Comparison of ENCODE assay signal across 9 cellular contexts in the genomic region with DNA sequence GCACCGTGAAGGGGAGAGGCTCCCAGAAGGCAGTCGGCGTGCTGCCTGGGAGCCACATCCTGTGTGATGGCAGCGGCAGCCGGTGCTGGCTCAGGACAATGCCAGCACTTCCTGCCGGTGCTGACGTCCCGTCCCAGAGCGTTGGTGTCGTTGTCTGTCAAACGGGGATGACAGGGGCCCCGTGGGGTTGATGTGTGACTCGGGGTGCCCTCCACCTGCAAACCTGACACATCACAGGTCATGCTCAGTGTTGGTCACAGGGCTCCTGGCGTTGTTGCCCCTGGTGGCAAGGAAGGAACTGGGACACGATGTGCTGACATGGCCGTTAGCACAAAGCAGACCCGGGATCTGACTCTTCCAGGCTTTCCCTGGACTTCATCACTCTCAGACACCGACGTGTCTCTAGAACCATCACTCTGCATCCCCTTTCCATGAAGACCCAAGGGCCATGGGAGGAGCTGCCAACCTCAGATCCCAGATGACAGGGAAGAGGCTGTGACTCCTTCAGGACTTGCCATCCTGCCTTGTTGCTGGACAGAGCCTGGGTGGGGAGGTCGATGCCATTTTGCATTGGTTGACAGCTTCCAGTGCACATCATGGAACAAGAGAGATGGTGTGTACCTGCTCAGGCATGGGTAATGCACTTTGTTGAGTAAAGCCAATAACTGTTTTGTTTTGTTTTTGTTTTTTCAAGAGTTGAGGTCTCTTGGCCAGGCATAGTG. TPM values are rescaled to one million over a fixed set of nuclear protein-coding genes. Genes with fewer than 3 reads are reported as not detected.
A peak's percentile ranks its signal among the peaks of the same experiment; 100 is the strongest.
DNase-seq lines count a peak whose midpoint lies in the region; ATAC-seq, FAIRE-seq and TF ChIP-seq lines count a peak whose summit lies in the region.
"Had no signal": no experiment of that assay in that cellular context is flagged by ENCODE, and none has a peak within 500 bp of the region (broad histone marks: within the 10 kb centered on the region; RNA-seq: fewer than 3 reads in every experiment).

No MANE protein-coding gene starts in this region.

- peak overlapping the region; percentile 38 for H3K4me3 Mint-ChIP-seq in activated CD8-positive, alpha-beta memory T cell treated with anti-CD3 and anti-CD28 coated beads, Interleukin-2, amount 10 ng/mL, durations not matched to agents 7 days and 5 days

- H3K9me3 ChIP-seq in left ventricle myocardium inferior (replicated peaks): no peaks in the 10 kb centered on the region
- H3K9me3 ChIP-seq: adrenal gland had no signal

- H3K4me3 ChIP-seq in NB4 (ENCODE audit: low read depth, low read length): no peak overlapping the region
- H3K4me3 ChIP-seq in left ventricle myocardium inferior: peak overlapping the region; percentile 30
- H3K4me3 ChIP-seq: adrenal gland had no signal

- CTCF ChIA-PET in activated CD8-positive, alpha-beta memory T cell treated with anti-CD3 and anti-CD28 coated beads, Interleukin-2, amount 10 ng/mL, durations not matched to agents 7 days and 5 days (lab: Charles Lee): no interaction called here

- ATAC-seq in activated CD8-positive, alpha-beta memory T cell treated with anti-CD3 and anti-CD28 coated beads, Interleukin-2, amount 10 ng/mL, durations not matched to agents 7 days and 5 days: peak; percentile 98
- ATAC-seq in GM21360 (IDR thresholded peaks at IDR 0.05; ENCODE audit: unreplicated experiment) (no peak), HG02938 (IDR thresholded peaks at IDR 0.05; ENCODE audit: unreplicated experiment) (no peak)

- no peaks in the 10 kb centered on the region for H3K36me3 ChIP-seq in left ventricle myocardium inferior
- H3K36me3 ChIP-seq: adrenal gland had no signal

- FAIRE-seq in GM12892 (lab: Jason Lieb, UNC): no peak

- no peak for TF ChIP-seq POLR2A in NB4 (IDR thresholded peaks at IDR 0.05; ENCODE audit: extremely low read depth, insufficient read length)
- TF ChIP-seq POLR2A in GM12892 (IDR thresholded peaks at IDR 0.05; ENCODE audit: low read depth, low read length): no peak

- no peaks in the 10 kb centered on the region for H3K36me3 Mint-ChIP-seq in activated CD8-positive, alpha-beta memory T cell treated with anti-CD3 and anti-CD28 coated beads, Interleukin-2, amount 10 ng/mL, durations not matched to agents 7 days and 5 days

- peak overlapping the region; percentile 80 for H3K27ac ChIP-seq in left ventricle myocardium inferior (replicated peaks)
- H3K27ac ChIP-seq: adrenal gland had no signal

- H3K4me1 ChIP-seq in left ventricle myocardium inferior: peaks cover 34% of the 10 kb centered on the region
- H3K4me1 ChIP-seq: adrenal gland had no signal

- TF ChIP-seq CTCF in NB4 (IDR thresholded peaks at IDR 0.05; ENCODE audit: low read depth, low read length) (no peak), left ventricle myocardium inferior (IDR thresholded peaks at IDR 0.05; ENCODE audit: borderline replicate concordance) (no peak)

- H3K27me3 ChIP-seq in left ventricle myocardium inferior (ENCODE audit: low read depth): no peaks in the 10 kb centered on the region
- H3K27me3 ChIP-seq: adrenal gland had no signal

- peak overlapping the region; percentile 68 for H3K27ac Mint-ChIP-seq in activated CD8-positive, alpha-beta memory T cell treated with anti-CD3 and anti-CD28 coated beads, Interleukin-2, amount 10 ng/mL, durations not matched to agents 7 days and 5 days

- peaks cover 11% of the 10 kb centered on the region for H3K4me1 Mint-ChIP-seq in activated CD8-positive, alpha-beta memory T cell treated with anti-CD3 and anti-CD28 coated beads, Interleukin-2, amount 10 ng/mL, durations not matched to agents 7 days and 5 days

- intact Hi-C loops in left ventricle myocardium inferior (cut with micrococcal nuclease): no loop called here

- H3K9me3 Mint-ChIP-seq in activated CD8-positive, alpha-beta memory T cell treated with anti-CD3 and anti-CD28 coated beads, Interleukin-2, amount 10 ng/mL, durations not matched to agents 7 days and 5 days (ENCODE audit: low read depth): no peaks in the 10 kb centered on the region

- peak; percentile 34 for DNase-seq in NB4 (ENCODE audit: low read depth)
- DNase-seq in activated CD8-positive, alpha-beta memory T cell treated with anti-CD3 and anti-CD28 coated beads, Interleukin-2, amount 10 ng/mL, durations not matched to agents 7 days and 5 days: peak; percentile 82
- peak; percentile 44 for DNase-seq in left ventricle myocardium inferior
- DNase-seq in stimulated activated CD8-positive, alpha-beta memory T cell treated with anti-CD3 and anti-CD28 coated beads, Interleukin-4, amount 100 ng/mL, for 4 hours (ENCODE audit: low read depth in 2 of 2, low spot score in 1 of 2): peak; percentile 4 to 21
- DNase-seq in GM19240 (ENCODE audit: insufficient read length, low spot score): no peak
- no peak for DNase-seq in GM12892 (ENCODE audit: insufficient read length)

- no peaks in the 10 kb centered on the region for H3K27me3 Mint-ChIP-seq in activated CD8-positive, alpha-beta memory T cell treated with anti-CD3 and anti-CD28 coated beads, Interleukin-2, amount 10 ng/mL, durations not matched to agents 7 days and 5 days

RNA-seq across cellular contexts. Expression of a gene that starts 21.5 kb away (rescaled TPM):
- total RNA-seq in activated CD8-positive, alpha-beta memory T cell treated with anti-CD3 and anti-CD28 coated beads, Interleukin-2, amount 10 ng/mL, durations not matched to agents 7 days and 5 days: not detected
- 120 TPM for total RNA-seq in left ventricle myocardium inferior
- polyA plus RNA-seq in GM12892 (2012; ENCODE audit: missing spikeins): not detected

RNA-seq across cellular contexts. Expression of a gene that starts 34.7 kb away (rescaled TPM):
- total RNA-seq in activated CD8-positive, alpha-beta memory T cell treated with anti-CD3 and anti-CD28 coated beads, Interleukin-2, amount 10 ng/mL, durations not matched to agents 7 days and 5 days: 10 to 100 TPM; 76.8 to 80.0 TPM
- total RNA-seq in left ventricle myocardium inferior: 47.3 TPM
- 6.8 TPM for polyA plus RNA-seq in GM12892 (2012; ENCODE audit: missing spikeins)

Comparison
In these comparisons a context has a peak if more than half of its experiments do, and no peak if none do; other contexts are left out.
1. DNase-seq: peak in NB4 (single experiment), activated CD8-positive, alpha-beta memory T cell treated with anti-CD3 and anti-CD28 coated beads, Interleukin-2, amount 10 ng/mL, durations not matched to agents 7 days and 5 days (single experiment), left ventricle myocardium inferior (single experiment) and stimulated activated CD8-positive, alpha-beta memory T cell treated with anti-CD3 and anti-CD28 coated beads, Interleukin-4, amount 100 ng/mL, for 4 hours (2 of 2); none in GM19240 (single experiment) and GM12892 (single experiment).
2. RNA of a gene that starts 21.5 kb away (total RNA-seq): 120 TPM in left ventricle myocardium inferior (single experiment); not detected in activated CD8-positive, alpha-beta memory T cell treated with anti-CD3 and anti-CD28 coated beads, Interleukin-2, amount 10 ng/mL, durations not matched to agents 7 days and 5 days; every median in the first group is over 100 times any median in the second.